In genomic region chr1:229323885-229324553, GRCh38 we compare ENCODE assay signal across 22 cellular contexts. TPM values are rescaled to one million over a fixed set of nuclear protein-coding genes. Genes with fewer than 3 reads are reported as not detected.
DNase-seq lines count a peak whose midpoint lies in the region; ATAC-seq and TF ChIP-seq lines count a peak whose summit lies in the region.
"Had no signal": no experiment of that assay in that cellular context is flagged by ENCODE, and none has a peak within 500 bp of the region (broad histone marks: within the 10 kb centered on the region; RNA-seq: fewer than 3 reads in every experiment).

No MANE protein-coding gene starts in this region.

- H4K20me1 ChIP-seq in OCI-LY3 (ENCODE audit: insufficient read depth, low read length), result peaks cover 20% of the 10 kb centered on the region

- no peak overlapping the region for H3K27ac ChIP-seq in HEK293 (ENCODE audit: extremely low read depth, low read depth, low read length)
- no peak overlapping the region for H3K27ac ChIP-seq in OCI-LY3 (ENCODE audit: low read length)
- H3K27ac ChIP-seq: BLaER1, Peyer's patch had no signal

- H3K4me1 ChIP-seq in HEK293 (ENCODE audit: control insufficient read depth, insufficient read depth, low read length) (0 out of 2 replicates have a peak, but pooled peaks cover 6% of the 10 kb centered on the region), OCI-LY3 (ENCODE audit: low read length) (peaks cover 48% of the 10 kb centered on the region)

- H3K4me2 ChIP-seq in OCI-LY3 (ENCODE audit: low read length), result peak overlapping the region; percentile 28; the same call in 1 of the 2 replicates
- H3K4me2 ChIP-seq: BLaER1 had no signal

- H2AFZ ChIP-seq in OCI-LY3 (ENCODE audit: low read depth, low read length), result no peak overlapping the region

- POLR2A ChIA-PET in HEK293 (lab: Yijun Ruan, JAX), result no interaction called here

- H3K4me3 ChIP-seq in HEK293 (ENCODE audit: low read depth, low read length), result no peak overlapping the region
- H3K4me3 ChIP-seq in OCI-LY3 (ENCODE audit: low read length), result no peak overlapping the region
- H3K4me3 ChIP-seq: BLaER1, Peyer's patch had no signal

- peaks cover 7% of the 10 kb centered on the region; the same call in 1 of the 2 replicates for H3K79me2 ChIP-seq in OCI-LY3 (ENCODE audit: low read length)

- TF ChIP-seq CTCF in HEK293 (tag by site-specific recombination; IDR thresholded peaks at IDR 0.05) (no peak), OCI-LY3 (IDR thresholded peaks at IDR 0.05; ENCODE audit: low read depth, low read length) (no peak)

- H3K9me3 ChIP-seq in HEK293 (ENCODE audit: control insufficient read depth, insufficient read depth, low read depth, low read length), result no peaks in the 10 kb centered on the region
- H3K9me3 ChIP-seq in OCI-LY3 (ENCODE audit: insufficient read depth, low read length), result no peaks in the 10 kb centered on the region
- H3K9me3 ChIP-seq: BLaER1, Peyer's patch had no signal

- H3K36me3 ChIP-seq in HEK293 (ENCODE audit: control insufficient read depth in 2 of 2, insufficient read depth in 1 of 2, low read length in 2 of 2), result peaks cover 59 to 80% of the 10 kb centered on the region in 2 experiments
- H3K36me3 ChIP-seq in OCI-LY3 (replicated peaks; ENCODE audit: low read depth, low read length), result peaks cover 63% of the 10 kb centered on the region

- no peak overlapping the region for H3K9ac ChIP-seq in OCI-LY3 (ENCODE audit: low read length)
- H3K9ac ChIP-seq: BLaER1 had no signal

- CTCF ChIA-PET in HEK293 (lab: Yijun Ruan, JAX), result interaction anchor here (0.5 to 1.2 kb wide), 3 partner anchors 44 to 900 kb away, joined by 3 to 4 read pairs (median 3); no protein-coding TSS in a partner anchor

- DNase-seq in left colon (no peak), GM19238 (ENCODE audit: insufficient read length, low spot score) (no peak), OCI-M2 (lab: John Stamatoyannopoulos, UW; ENCODE audit: unreplicated experiment) (no peak), anterior cingulate cortex (lab: John Stamatoyannopoulos, UW) (no peak)
- DNase-seq in activated T-cell treated with anti-CD3 and anti-CD28 coated beads, Interleukin-2, amount 50 U/mL, for 1 hour, result no peak
- DNase-seq: ACHN; Calu3; CD8-positive, alpha-beta T cell; GOT3; HCEC 1CT; KG1; NCI-H1092 treated with DMSO at 0.1 percent for 48 hours; NCI-H1436 treated with DMSO at 0.1 percent for 48 hours; NCI-H2029; NCI-H2227 treated with DMSO at 0.1 percent for 48 hours; NCI-H510A; NCI-H748 treated with DMSO at 0.1 percent for 48 hours; Peyer's patch had no signal

- peak; percentile 66 for ATAC-seq in left colon
- ATAC-seq: CD8-positive, alpha-beta T cell; SK-N-SH treated with all-trans-retinoic acid at 6 μM for 48 hours had no signal

- intact Hi-C loops in left colon (cut with DNase I, micrococcal nuclease), result no loop called here

- no peaks in the 10 kb centered on the region for H3K27me3 ChIP-seq in OCI-LY3 (ENCODE audit: low read depth, low read length)
- H3K27me3 ChIP-seq: BLaER1, Peyer's patch had no signal

TF ChIP-seq in HEK293, 187 proteins besides CTCF, POLR2A, EP300 and RAD21 (continues in another document):
- TF ChIP-seq BCL11B (tag by site-specific recombination; IDR thresholded peaks at IDR 0.05; ENCODE audit: low read depth) (no peak), ZNF18 (tag by site-specific recombination; IDR thresholded peaks at IDR 0.05) (no peak), ZNF366 (tag by site-specific recombination; conservative IDR thresholded peaks at IDR 0.05) (no peak), ZNF10 (tag by site-specific recombination; IDR thresholded peaks at IDR 0.05) (no peak), EGR2 (tag by site-specific recombination; IDR thresholded peaks at IDR 0.05; ENCODE audit: low read depth) (peak; percentile 52), ZNF677 (tag by site-specific recombination; IDR thresholded peaks at IDR 0.05) (no peak), SP3 (tag by site-specific recombination; IDR thresholded peaks at IDR 0.05) (0 out of 2 replicates have a peak, but pooled peaks have one; percentile 2), ZNF701 (tag by site-specific recombination; IDR thresholded peaks at IDR 0.05) (no peak), ZEB2 (tag by site-specific recombination; IDR thresholded peaks at IDR 0.05) (no peak), ZNF704 (tag by site-specific recombination; IDR thresholded peaks at IDR 0.05) (no peak), GLI2 (tag by site-specific recombination; IDR thresholded peaks at IDR 0.05; ENCODE audit: borderline replicate concordance, low read depth) (no peak), ZNF341 (tag by site-specific recombination; IDR thresholded peaks at IDR 0.05; ENCODE audit: low read depth) (no peak), ZFHX2 (tag by site-specific recombination; conservative IDR thresholded peaks at IDR 0.05) (peak; percentile 72), WT1 (tag by site-specific recombination; IDR thresholded peaks at IDR 0.05) (no peak), ZNF24 (tag by site-specific recombination; IDR thresholded peaks at IDR 0.05) (no peak), ZBTB6 (tag by site-specific recombination; IDR thresholded peaks at IDR 0.05) (no peak), FEZF1 (tag by site-specific recombination; IDR thresholded peaks at IDR 0.05) (no peak), ZNF146 (tag by site-specific recombination; IDR thresholded peaks at IDR 0.05) (no peak)
- TF ChIP-seq, protein P1, sequence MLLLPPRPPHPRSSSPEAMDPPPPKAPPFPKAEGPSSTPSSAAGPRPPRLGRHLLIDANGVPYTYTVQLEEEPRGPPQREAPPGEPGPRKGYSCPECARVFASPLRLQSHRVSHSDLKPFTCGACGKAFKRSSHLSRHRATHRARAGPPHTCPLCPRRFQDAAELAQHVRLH (tag by site-specific recombination; IDR thresholded peaks at IDR 0.05), result 0 out of 2 replicates have a peak, but pooled peaks have one; percentile 22
- TF ChIP-seq, protein P2, sequence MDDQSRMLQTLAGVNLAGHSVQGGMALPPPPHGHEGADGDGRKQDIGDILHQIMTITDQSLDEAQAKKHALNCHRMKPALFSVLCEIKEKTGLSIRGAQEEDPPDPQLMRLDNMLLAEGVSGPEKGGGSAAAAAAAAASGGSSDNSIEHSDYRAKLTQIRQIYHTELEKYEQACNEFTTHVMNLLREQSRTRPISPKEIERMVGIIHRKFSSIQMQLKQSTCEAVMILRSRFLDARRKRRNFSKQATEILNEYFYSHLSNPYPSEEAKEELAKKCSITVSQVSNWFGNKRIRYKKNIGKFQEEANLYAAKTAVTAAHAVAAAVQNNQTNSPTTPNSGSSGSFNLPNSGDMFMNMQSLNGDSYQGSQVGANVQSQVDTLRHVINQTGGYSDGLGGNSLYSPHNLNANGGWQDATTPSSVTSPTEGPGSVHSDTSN (CRISPR knock-in tag; IDR thresholded peaks at IDR 0.05), result no peak
- TF ChIP-seq, protein P3, sequence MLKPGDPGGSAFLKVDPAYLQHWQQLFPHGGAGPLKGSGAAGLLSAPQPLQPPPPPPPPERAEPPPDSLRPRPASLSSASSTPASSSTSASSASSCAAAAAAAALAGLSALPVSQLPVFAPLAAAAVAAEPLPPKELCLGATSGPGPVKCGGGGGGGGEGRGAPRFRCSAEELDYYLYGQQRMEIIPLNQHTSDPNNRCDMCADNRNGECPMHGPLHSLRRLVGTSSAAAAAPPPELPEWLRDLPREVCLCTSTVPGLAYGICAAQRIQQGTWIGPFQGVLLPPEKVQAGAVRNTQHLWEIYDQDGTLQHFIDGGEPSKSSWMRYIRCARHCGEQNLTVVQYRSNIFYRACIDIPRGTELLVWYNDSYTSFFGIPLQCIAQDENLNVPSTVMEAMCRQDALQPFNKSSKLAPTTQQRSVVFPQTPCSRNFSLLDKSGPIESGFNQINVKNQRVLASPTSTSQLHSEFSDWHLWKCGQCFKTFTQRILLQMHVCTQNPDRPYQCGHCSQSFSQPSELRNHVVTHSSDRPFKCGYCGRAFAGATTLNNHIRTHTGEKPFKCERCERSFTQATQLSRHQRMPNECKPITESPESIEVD (tag by site-specific recombination; IDR thresholded peaks at IDR 0.05), result peak; percentile 44

RNA-seq across cellular contexts. Expression of gene CCSAP, which starts 18.8 kb away (rescaled TPM):
- total RNA-seq in left colon, result 1 to 10 TPM; 2.1 to 2.7 TPM

RNA-seq across cellular contexts. Expression of gene RAB4A, which starts 53.1 kb away (rescaled TPM):
- total RNA-seq in left colon, result 10 to 100 TPM; 91.1 to 95.7 TPM
